Comparison of ENCODE assay signal across 8 cellular contexts in the genomic region with DNA sequence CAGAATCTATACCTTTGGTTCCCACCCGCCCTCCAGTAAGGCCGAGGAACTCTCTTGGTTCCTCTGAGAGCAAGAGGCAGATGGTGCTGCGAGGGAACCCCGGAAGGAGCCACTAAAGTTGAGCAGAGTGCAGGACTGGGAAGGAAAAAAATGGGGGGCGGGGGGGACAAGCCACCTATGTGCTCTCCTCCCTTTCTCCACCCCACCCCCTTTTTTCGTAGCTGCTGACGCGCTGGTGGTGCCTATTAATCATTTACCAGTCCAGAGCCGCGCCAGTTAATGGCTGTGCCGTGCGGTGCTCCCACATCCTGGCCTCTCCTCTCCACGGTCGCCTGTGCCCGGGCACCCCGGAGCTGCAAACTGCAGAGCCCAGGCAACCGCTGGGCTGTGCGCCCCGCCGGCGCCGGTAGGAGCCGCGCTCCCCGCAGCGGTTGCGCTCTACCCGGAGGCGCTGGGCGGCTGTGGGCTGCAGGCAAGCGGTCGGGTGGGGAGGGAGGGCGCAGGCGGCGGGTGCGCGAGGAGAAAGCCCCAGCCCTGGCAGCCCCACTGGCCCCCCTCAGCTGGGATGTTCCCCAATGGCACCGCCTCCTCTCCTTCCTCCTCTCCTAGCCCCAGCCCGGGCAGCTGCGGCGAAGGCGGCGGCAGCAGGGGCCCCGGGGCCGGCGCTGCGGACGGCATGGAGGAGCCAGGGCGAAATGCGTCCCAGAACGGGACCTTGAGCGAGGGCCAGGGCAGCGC. TPM values are rescaled to one million over a fixed set of nuclear protein-coding genes. Genes with fewer than 3 reads are reported as not detected.
DNase-seq lines count a peak whose midpoint lies in the region; ATAC-seq lines count a peak whose summit lies in the region.

No MANE protein-coding gene starts in this region.

- 2% methylated on average over 10 to 35 of the region's 53 CpGs for WGBS in mesodermal cell (ENCODE audit: insufficient coverage in 2 of 2), 2 experiments

- H3K4me3 ChIP-seq in effector memory CD4-positive, alpha-beta T cell (ENCODE audit: insufficient read depth, low read depth, low read length, poor library complexity, severe bottlenecking) = peak overlapping the region; percentile 29
- peak overlapping the region; percentile 21 for H3K4me3 ChIP-seq in mesodermal cell (ENCODE audit: extremely low read depth, insufficient read depth, low read length, poor library complexity, severe bottlenecking)

- DNase-seq in Ammon's horn (ENCODE audit: low spot score) (peak; percentile 17), LoVo (ENCODE audit: low spot score) (peak; percentile 24), OCI-M1 (lab: John Stamatoyannopoulos, UW) (no peak)
- DNase-seq in effector memory CD4-positive, alpha-beta T cell = no peak
- no peak for DNase-seq in activated CD4-positive, alpha-beta T cell treated with anti-CD3 and anti-CD28 coated beads for 4 hours

- ATAC-seq in GM21526 (IDR thresholded peaks at IDR 0.05; ENCODE audit: low FRiP score, unreplicated experiment) = no peak
- no peak for ATAC-seq in HG03460 (IDR thresholded peaks at IDR 0.05; ENCODE audit: unreplicated experiment)

- H3K27ac ChIP-seq in effector memory CD4-positive, alpha-beta T cell (ENCODE audit: insufficient read depth, low read length, poor library complexity, severe bottlenecking) = no peak overlapping the region
- H3K27ac ChIP-seq in mesodermal cell (ENCODE audit: low read depth, low read length, severe bottlenecking) = no peak overlapping the region

- no peaks in the 10 kb centered on the region for H3K36me3 ChIP-seq in effector memory CD4-positive, alpha-beta T cell (ENCODE audit: control insufficient read depth, insufficient read depth, low read length)
- no peaks in the 10 kb centered on the region for H3K36me3 ChIP-seq in mesodermal cell (ENCODE audit: control insufficient read depth, insufficient read depth, low read length)

- H3K9me3 ChIP-seq in effector memory CD4-positive, alpha-beta T cell (ENCODE audit: control insufficient read depth, low read length) = no peaks in the 10 kb centered on the region
- no peaks in the 10 kb centered on the region for H3K9me3 ChIP-seq in mesodermal cell (ENCODE audit: control insufficient read depth, low read length)

- H3K4me1 ChIP-seq in effector memory CD4-positive, alpha-beta T cell (ENCODE audit: control insufficient read depth, insufficient read depth, low read length, poor library complexity, severe bottlenecking) = peaks cover 6% of the 10 kb centered on the region
- peaks cover 6% of the 10 kb centered on the region for H3K4me1 ChIP-seq in mesodermal cell (ENCODE audit: control insufficient read depth, insufficient read depth, low read length, poor library complexity, severe bottlenecking)

- H3K27me3 ChIP-seq in effector memory CD4-positive, alpha-beta T cell (replicated peaks; ENCODE audit: control insufficient read depth, insufficient read depth, low read length, poor library complexity, severe bottlenecking) = peaks cover 33% of the 10 kb centered on the region

RNA-seq across cellular contexts. Expression of gene SSTR1, which starts 1.3 kb away (rescaled TPM):
- polyA plus RNA-seq in mesodermal cell (2013, experiment 1 of 2) = 5.7 TPM
- polyA plus RNA-seq in mesodermal cell (2013, experiment 2 of 2) = 5.3 TPM

RNA-seq across cellular contexts. Expression of gene CLEC14A, which starts 46.9 kb away (rescaled TPM):
- polyA plus RNA-seq in mesodermal cell (2013, experiment 1 of 2) = 2.0 TPM
- 1.2 TPM for polyA plus RNA-seq in mesodermal cell (2013, experiment 2 of 2)

Comparison
In these comparisons a context has a peak if more than half of its experiments do, and no peak if none do; other contexts are left out.
1. DNase-seq: peak in Ammon's horn (single experiment) and LoVo (single experiment); none in effector memory CD4-positive, alpha-beta T cell (0 of 3), OCI-M1 (single experiment) and activated CD4-positive, alpha-beta T cell treated with anti-CD3 and anti-CD28 coated beads for 4 hours (0 of 2).